8 cellular contexts compared by ENCODE assay signal in the genomic region with DNA sequence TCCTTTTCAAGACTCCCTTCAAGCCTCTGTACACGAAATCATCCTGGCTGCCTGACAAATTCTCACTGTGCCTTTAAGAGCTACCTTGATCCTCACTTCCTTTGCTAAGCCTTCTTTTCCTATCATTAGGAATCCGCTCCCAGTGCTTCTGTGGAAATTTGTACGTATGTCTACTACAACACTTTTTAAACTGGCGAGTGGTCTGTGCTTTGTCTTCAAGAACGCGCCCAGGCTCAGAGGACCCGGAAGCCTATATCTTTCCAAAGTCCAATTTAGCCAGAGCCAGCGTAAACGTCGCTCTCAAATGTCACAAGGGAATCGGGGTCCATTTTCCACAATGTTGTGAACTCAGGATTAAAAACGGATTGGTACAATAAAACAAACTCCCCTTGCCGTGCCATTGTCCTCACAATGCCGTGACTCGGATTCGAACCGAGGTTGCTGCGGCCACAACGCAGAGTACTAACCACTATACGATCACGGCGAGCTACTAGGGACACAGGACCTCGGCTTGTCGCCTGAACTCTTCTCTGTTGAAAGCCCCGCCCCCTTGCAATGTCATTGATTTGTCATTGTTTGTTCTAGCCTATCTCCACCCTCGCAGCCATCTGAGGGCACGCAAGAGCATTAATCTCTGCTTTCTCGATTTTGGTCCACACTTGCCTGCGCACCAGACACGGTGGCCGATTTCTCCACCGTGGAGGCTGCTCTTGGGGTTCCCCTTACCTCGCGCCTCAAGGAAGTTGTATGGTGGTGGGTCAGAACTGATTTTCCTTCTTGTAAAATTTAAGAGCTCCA. TPM values are rescaled to one million over a fixed set of nuclear protein-coding genes. Genes with fewer than 3 reads are reported as not detected.
DNase-seq lines count a peak whose midpoint lies in the region; ATAC-seq and TF ChIP-seq lines count a peak whose summit lies in the region.

No MANE protein-coding gene starts in this region.

- H3K9me3 Mint-ChIP-seq in H9, result peaks cover 0 to 6% of the 10 kb centered on the region in 2 experiments; a peak in 3 of 5 replicates

- H2BK15ac ChIP-seq in H9 (ENCODE audit: low read depth, low read length), result no peak overlapping the region

- no CpG with 5 or more reads among the region's 34 CpGs for WGBS in H9 (ENCODE audit: extremely low coverage, insufficient read length, low lambda C conversion rate)

- H3F3A ChIP-seq in MM.1S (ENCODE audit: insufficient read depth, low read length), result peaks cover 41% of the 10 kb centered on the region

- no peak overlapping the region for H4K91ac ChIP-seq in H9 (ENCODE audit: insufficient read length, low read depth, low read length)

- no peak overlapping the region for H3K27ac Mint-ChIP-seq in H9

- H3K36me3 Mint-ChIP-seq in H9 (ENCODE audit: insufficient read depth in 1 of 3, low read depth in 3 of 3), result no peaks in the 10 kb centered on the region; a peak in 1 of 7 replicates

- peak; percentile 84 for ATAC-seq in thoracic aorta (ENCODE audit: insufficient number of reproducible peaks, low FRiP score, low read depth)

- H4K20me1 ChIP-seq in H9 (ENCODE audit: control insufficient read depth, insufficient read depth, insufficient read length), result no peaks in the 10 kb centered on the region
- no peaks in the 10 kb centered on the region for H4K20me1 ChIP-seq in MM.1S (ENCODE audit: insufficient read depth, low read length)
- no peaks in the 10 kb centered on the region for H4K20me1 ChIP-seq in osteoblast (ENCODE audit: insufficient read depth, low read length)

- H3T11ph ChIP-seq in H9 (ENCODE audit: low read length), result no peak overlapping the region

- H2AFZ ChIP-seq in H9 (ENCODE audit: low read length) (peak overlapping the region; percentile 90), MM.1S (ENCODE audit: low read length) (peak overlapping the region; percentile 98), osteoblast (ENCODE audit: low read length) (peak overlapping the region; percentile 99)

- H3K4me3 ChIP-seq in MM.1S (ENCODE audit: low read length) (peak overlapping the region; percentile 95), osteoblast (ENCODE audit: insufficient read depth, low read length) (peak overlapping the region; percentile 71), thoracic aorta (peak overlapping the region; percentile 75)

- peak; percentile 94 for DNase-seq in H9
- DNase-seq in MM.1S, result peak; percentile 94
- peak; percentile 63 for DNase-seq in SIG-M5 (lab: John Stamatoyannopoulos, UW)
- DNase-seq in activated gamma-delta T cell treated with anti-CD3 and anti-CD28 coated beads, Interleukin-2, amount 50 U/mL, for 16 hours (ENCODE audit: low read depth), result peak; percentile 96
- DNase-seq in glomerular endothelial cell (ENCODE audit: extremely low read depth, low read depth, low spot score), result peak; percentile 81
- DNase-seq in osteoblast (ENCODE audit: insufficient read length, low spot score, missing footprints), result peak; percentile 74
- DNase-seq in thoracic aorta (ENCODE audit: low spot score), result peak; percentile 92

- no peak overlapping the region for H2BK20ac ChIP-seq in H9 (ENCODE audit: low read depth, low read length, poor library complexity, severe bottlenecking)

- no peak overlapping the region for H3K56ac ChIP-seq in H9 (ENCODE audit: insufficient read length, low read depth, low read length)

- H3K14ac ChIP-seq in H9 (ENCODE audit: insufficient read depth, low read length), result peak overlapping the region; percentile 89; the same call in 1 of the 2 replicates

- H3K18ac ChIP-seq in H9 (ENCODE audit: insufficient read length, low read depth, low read length), result peak overlapping the region; percentile 87

- H3K36me3 ChIP-seq in ES-I3 (ENCODE audit: insufficient read depth, low read length) (no peaks in the 10 kb centered on the region), MM.1S (replicated peaks; ENCODE audit: insufficient read depth, low read length) (no peaks in the 10 kb centered on the region), osteoblast (ENCODE audit: insufficient read depth, low read length) (no peaks in the 10 kb centered on the region), thoracic aorta (no peaks in the 10 kb centered on the region)

- H3K79me1 ChIP-seq in H9 (ENCODE audit: insufficient read depth, low read depth, low read length, poor library complexity, severe bottlenecking), result no peaks in the 10 kb centered on the region

- H3K23me2 ChIP-seq in H9 (ENCODE audit: insufficient read length, low read depth, low read length, poor library complexity, severe bottlenecking), result peaks cover 14% of the 10 kb centered on the region

- H2BK5ac ChIP-seq in H9 (ENCODE audit: insufficient read length, low read length), result no peak overlapping the region

- no peaks in the 10 kb centered on the region for H3K9me3 ChIP-seq in ES-I3 (ENCODE audit: control insufficient read depth, insufficient read depth, low read length)
- no peaks in the 10 kb centered on the region for H3K9me3 ChIP-seq in H9 (ENCODE audit: control insufficient read depth, low read depth, low read length)
- no peaks in the 10 kb centered on the region for H3K9me3 ChIP-seq in MM.1S (replicated peaks; ENCODE audit: insufficient read depth, low read length)
- H3K9me3 ChIP-seq in osteoblast (ENCODE audit: low read depth, low read length), result no peaks in the 10 kb centered on the region
- H3K9me3 ChIP-seq in thoracic aorta, result no peaks in the 10 kb centered on the region

- H3K27ac ChIP-seq in H9 (ENCODE audit: insufficient read length, low read depth, low read length) (no peak overlapping the region), MM.1S (ENCODE audit: low read length) (peak overlapping the region; percentile 99), osteoblast (ENCODE audit: low read depth, low read length) (peak overlapping the region; percentile 94), thoracic aorta (peak overlapping the region; percentile 97 to 99)

- peaks cover 5% of the 10 kb centered on the region for H3K27me3 Mint-ChIP-seq in H9 (ENCODE audit: low read depth)

- no peak overlapping the region for H3K4me3 Mint-ChIP-seq in H9

- H3K27me3 ChIP-seq in H9 (ENCODE audit: insufficient read depth, low read length) (no peaks in the 10 kb centered on the region), MM.1S (replicated peaks; ENCODE audit: insufficient read depth, low read length) (no peaks in the 10 kb centered on the region), osteoblast (ENCODE audit: insufficient read depth, low read length) (no peaks in the 10 kb centered on the region), thoracic aorta (replicated peaks; ENCODE audit: insufficient read depth) (no peaks in the 10 kb centered on the region)

- no peaks in the 10 kb centered on the region for H3K9me2 ChIP-seq in MM.1S (replicated peaks; ENCODE audit: insufficient read depth, low read length)

- H3K9ac ChIP-seq in ES-I3 (ENCODE audit: low read depth, low read length), result peak overlapping the region; percentile 96
- H3K9ac ChIP-seq in H9 (ENCODE audit: extremely low read depth, insufficient read length, low read length), result peak overlapping the region; percentile 77
- peak overlapping the region; percentile 93 for H3K9ac ChIP-seq in MM.1S (ENCODE audit: low read length)

- no peak overlapping the region for H2BK120ac ChIP-seq in H9 (ENCODE audit: low read depth, low read length, poor library complexity, severe bottlenecking)

- H3K4me1 ChIP-seq in ES-I3 (ENCODE audit: insufficient read depth, low read length) (0 out of 2 replicates have a peak, but pooled peaks cover 4% of the 10 kb centered on the region), H9 (ENCODE audit: insufficient read depth, low read length) (no peaks in the 10 kb centered on the region; the same call in 1 of the 2 replicates), MM.1S (ENCODE audit: low read length) (0 out of 2 replicates have a peak, but pooled peaks cover 7% of the 10 kb centered on the region), osteoblast (ENCODE audit: insufficient read depth, low read length) (peaks cover 20% of the 10 kb centered on the region), thoracic aorta (ENCODE audit: control insufficient read depth in 1 of 2, low read depth in 2 of 2) (peaks cover 0 to 25% of the 10 kb centered on the region in 2 donors)

- TF ChIP-seq CTCF in H9 (conservative IDR thresholded peaks at IDR 0.05), result no peak
- no peak for TF ChIP-seq CTCF in MM.1S (IDR thresholded peaks at IDR 0.05; ENCODE audit: low read length)
- no peak for TF ChIP-seq CTCF in osteoblast (IDR thresholded peaks at IDR 0.05; ENCODE audit: extremely low read depth, low read depth, low read length)
- no peak for TF ChIP-seq CTCF in thoracic aorta (IDR thresholded peaks at IDR 0.05)

- no peak overlapping the region for H3K4ac ChIP-seq in H9 (ENCODE audit: low read depth, low read length)

- H3K4me2 ChIP-seq in H9 (ENCODE audit: insufficient read depth, insufficient read length, low read length) (peak overlapping the region; percentile 96), MM.1S (ENCODE audit: low read depth, low read length) (peak overlapping the region; percentile 97), osteoblast (ENCODE audit: insufficient read depth, low read length) (peak overlapping the region; percentile 97)

- peaks cover 12 to 15% of the 10 kb centered on the region in 2 experiments for H3K4me1 Mint-ChIP-seq in H9

- H2BK12ac ChIP-seq in H9 (ENCODE audit: insufficient read length, low read depth, low read length), result no peak overlapping the region

- no peaks in the 10 kb centered on the region for H3K79me2 ChIP-seq in H9 (ENCODE audit: insufficient read depth, low read length)
- H3K79me2 ChIP-seq in MM.1S (ENCODE audit: low read length), result no peaks in the 10 kb centered on the region
- no peaks in the 10 kb centered on the region for H3K79me2 ChIP-seq in osteoblast (ENCODE audit: insufficient read depth, low read length)

- no peak overlapping the region for H3K23ac ChIP-seq in H9 (ENCODE audit: insufficient read length, low read depth, low read length)

- H4K5ac ChIP-seq in H9 (ENCODE audit: insufficient read length, low read depth, low read length), result no peak overlapping the region

- no peak overlapping the region for H2AK5ac ChIP-seq in H9 (ENCODE audit: insufficient read length, low read length)

- H4K8ac ChIP-seq in H9 (replicated peaks; ENCODE audit: insufficient read length, low read depth, low read length), result no peak overlapping the region

RNA-seq across cellular contexts. Expression of a gene that starts 12.4 kb away (rescaled TPM):
- 21.7 and 22.3 TPM in 2 replicates for total RNA-seq in H9 (2021)
- 1.9 and 2.8 TPM in 2 replicates for total RNA-seq in glomerular endothelial cell
- 3.3 and 4.1 TPM in 2 replicates for total RNA-seq in osteoblast
- total RNA-seq in thoracic aorta, result 10 to 100 TPM; 15.1 to 18.7 TPM

RNA-seq across cellular contexts. Expression of a gene that starts 51.8 kb away (rescaled TPM):
- total RNA-seq in H9 (2021) (not detected in 2 replicates), glomerular endothelial cell (not detected in 2 replicates), osteoblast (not detected in 2 replicates), thoracic aorta (not detected)
